ENCODE assay signal across 25 cellular contexts in genomic region chr9:14766299-14766698, GRCh38. TPM values are rescaled to one million over a fixed set of nuclear protein-coding genes. Genes with fewer than 3 reads are reported as not detected.
"Had no signal": no experiment of that assay in that cellular context is flagged by ENCODE, and none has a peak within 500 bp of the region (broad histone marks: within the 10 kb centered on the region; RNA-seq: fewer than 3 reads in every experiment).

No MANE protein-coding gene starts in this region.

- H3K4me3 ChIP-seq: ascending aorta, esophagus muscularis mucosa, lower lobe of right lung, tibial artery had no signal

- H3K9me3 ChIP-seq: ascending aorta, esophagus muscularis mucosa, lower lobe of right lung, tibial artery had no signal

- H3K4me1 Mint-ChIP-seq: activated T-helper 17 cell treated with anti-CD3 and anti-CD28 coated beads, Interleukin-2, amount 50 U/mL, for 72 hours; central memory CD8-positive, alpha-beta T cell; T-cell had no signal

- H3K36me3 Mint-ChIP-seq: activated naive CD4-positive, alpha-beta T cell treated with anti-CD3 and anti-CD28 coated beads, Interleukin-2, amount 50 U/mL, for 72 hours; naive B cell; T-cell had no signal

- H3K9me3 Mint-ChIP-seq: activated naive CD4-positive, alpha-beta T cell treated with anti-CD3 and anti-CD28 coated beads, Interleukin-2, amount 50 U/mL, for 72 hours; activated T-cell treated with anti-CD3 and anti-CD28 coated beads, Interleukin-2, amount 50 U/mL, for 24 hours; activated T-helper 17 cell treated with anti-CD3 and anti-CD28 coated beads, Interleukin-2, amount 50 U/mL, for 72 hours; central memory CD8-positive, alpha-beta T cell; T-cell; T-helper 2 cell treated with Interferon-gamma antibody and Interleukin-4, amounts not matched to agents 5 μg/mL and 100 μg/mL, for 36 hours had no signal

- DNase-seq: activated CD4-positive, alpha-beta T cell treated with anti-CD3 and anti-CD28 coated beads, Interleukin-2, amount 50 U/mL, for 1 hour; activated CD8-positive, alpha-beta memory T cell treated with anti-CD3 and anti-CD28 coated beads, Interleukin-2, amount 50 U/mL, for 4 hours; activated T-cell treated with anti-CD3 and anti-CD28 coated beads, Interleukin-2, amount 50 U/mL, for 24 hours; foreskin keratinocyte; lower lobe of right lung; naive B cell; stimulated activated CD4-positive, alpha-beta T cell treated with anti-CD3 and anti-CD28 coated beads, Interleukin-4, amount 100 ng/mL, for 24 hours; stimulated activated naive CD8-positive, alpha-beta T cell treated with anti-CD3 and anti-CD28 coated beads, Interleukin-15, Interleukin-2, amounts not matched to agents 100 U/mL and 50 U/mL, for 24 hours; substantia nigra; T-cell; tibial artery had no signal

- H3K36me3 ChIP-seq: ascending aorta, esophagus muscularis mucosa, lower lobe of right lung had no signal

- H3K27ac Mint-ChIP-seq: activated naive CD4-positive, alpha-beta T cell treated with anti-CD3 and anti-CD28 coated beads, Interleukin-2, amount 50 U/mL, for 72 hours; activated T-cell treated with anti-CD3 and anti-CD28 coated beads, Interleukin-2, amount 50 U/mL, for 24 hours; activated T-helper 17 cell treated with anti-CD3 and anti-CD28 coated beads, Interleukin-2, amount 50 U/mL, for 72 hours; naive B cell; T-cell; T-helper 2 cell treated with Interferon-gamma antibody and Interleukin-4, amounts not matched to agents 5 μg/mL and 100 μg/mL, for 36 hours had no signal

- H3K4me3 Mint-ChIP-seq: activated T-cell treated with anti-CD3 and anti-CD28 coated beads, Interleukin-2, amount 50 U/mL, for 24 hours; activated T-helper 17 cell treated with anti-CD3 and anti-CD28 coated beads, Interleukin-2, amount 50 U/mL, for 72 hours; central memory CD8-positive, alpha-beta T cell; naive B cell; T-cell; T-helper 2 cell treated with Interferon-gamma antibody and Interleukin-4, amounts not matched to agents 5 μg/mL and 100 μg/mL, for 36 hours had no signal

- ATAC-seq: activated CD4-positive, CD25-positive, alpha-beta regulatory T cell treated with anti-CD3 and anti-CD28 coated beads, Interleukin-2, amount 50 U/mL, for 24 hours; activated naive CD4-positive, alpha-beta T cell treated with anti-CD3 and anti-CD28 coated beads, Interleukin-2, amount 50 U/mL, for 72 hours; activated T-helper 17 cell treated with anti-CD3 and anti-CD28 coated beads, Interleukin-2, amount 50 U/mL, for 72 hours; foreskin keratinocyte; left lobe of liver; lower lobe of right lung; stimulated activated naive CD8-positive, alpha-beta T cell treated with anti-CD3 and anti-CD28 coated beads, Interleukin-15, Interleukin-2, amounts not matched to agents 100 U/mL and 50 U/mL, for 24 hours; T-cell had no signal

- H3K27me3 ChIP-seq: ascending aorta, esophagus muscularis mucosa, tibial artery had no signal

RNA-seq across cellular contexts. Expression of gene CER1, which starts 43.8 kb away (rescaled TPM):
- total RNA-seq: activated naive CD4-positive, alpha-beta T cell treated with anti-CD3 and anti-CD28 coated beads, Interleukin-2, amount 50 U/mL, for 72 hours; activated T-helper 17 cell treated with anti-CD3 and anti-CD28 coated beads, Interleukin-2, amount 50 U/mL, for 72 hours; ascending aorta; esophagus muscularis mucosa; foreskin keratinocyte; glomerular endothelial cell; kidney epithelial cell; left lobe of liver; lower lobe of right lung; mesenteric fat pad; mucosa of gallbladder; posterior vena cava; T-cell; ureter had no signal
